12 cellular contexts compared by ENCODE assay signal in genomic region chr13:27909378-27909777, GRCh38. TPM values are rescaled to one million over a fixed set of nuclear protein-coding genes. Genes with fewer than 3 reads are reported as not detected.
"Had no signal": no experiment of that assay in that cellular context is flagged by ENCODE, and none has a peak within 500 bp of the region (broad histone marks: within the 10 kb centered on the region; RNA-seq: fewer than 3 reads in every experiment).

No MANE protein-coding gene starts in this region.

- H3K9ac ChIP-seq: GM23248 had no signal

- FAIRE-seq: H1, H54 had no signal

- H3K27ac Mint-ChIP-seq: GM23338, H9, HFFc6 had no signal

- ATAC-seq: GM23338, HCT116 had no signal

- H3K4me2 ChIP-seq: GM23338 had no signal

- H3K4me1 ChIP-seq: HAP-1 had no signal

- H3K9me3 Mint-ChIP-seq: GM23338, H9, HFFc6 had no signal

- H2AFZ ChIP-seq: GM23248, GM23338 had no signal

- H3K9me3 ChIP-seq: HAP-1 had no signal

- H3K27ac ChIP-seq: GM23248 had no signal

- H3K4me3 Mint-ChIP-seq: GM23338, H9, HFFc6 had no signal

- H3K4me1 Mint-ChIP-seq: GM23338 had no signal

- H3K36me3 ChIP-seq: HAP-1 had no signal

- H3K4me3 ChIP-seq: GM23248, GM23338, HAP-1 had no signal

- DNase-seq: GM23248, GOT3, H7, H9, HCEC 1CT, HFFc6 had no signal

RNA-seq across cellular contexts. Expression of gene PDX1, which starts 10.4 kb away (rescaled TPM):
- total RNA-seq: GM23248, GM23338, H1, H4, H7, H9, HFFc6 had no signal
- polyA plus RNA-seq: GM23248, GM23338, H1 had no signal

RNA-seq across cellular contexts. Expression of gene CDX2, which starts 59.7 kb away (rescaled TPM):
- total RNA-seq: GM23248, GM23338, H4, H7, H9, HFFc6 had no signal
- polyA plus RNA-seq: GM23248, GM23338, H1 had no signal
